Comparison of ENCODE assay signal across 16 cellular contexts in the genomic region with DNA sequence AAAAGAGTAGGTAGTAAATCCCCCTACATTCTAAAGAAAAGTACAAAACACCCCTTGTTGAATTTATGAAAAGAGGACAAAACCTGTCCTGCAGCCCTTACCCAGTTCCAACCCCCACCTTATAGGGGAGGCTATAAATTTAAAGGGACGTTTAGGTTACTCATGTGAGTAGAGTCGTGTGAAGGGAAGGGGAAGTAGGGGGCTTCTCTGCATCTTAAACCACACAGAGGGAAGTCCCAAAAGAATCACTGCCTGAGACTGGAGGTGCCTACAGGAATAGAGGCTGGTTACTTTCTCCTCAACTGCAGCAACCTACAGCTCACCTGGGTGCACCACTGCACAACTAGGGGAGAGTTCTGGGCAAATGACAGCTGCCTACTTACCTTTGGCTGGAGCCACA. TPM values are rescaled to one million over a fixed set of nuclear protein-coding genes. Genes with fewer than 3 reads are reported as not detected.
DNase-seq lines count a peak whose midpoint lies in the region; ATAC-seq and TF ChIP-seq lines count a peak whose summit lies in the region.
"Had no signal": no experiment of that assay in that cellular context is flagged by ENCODE, and none has a peak within 500 bp of the region (broad histone marks: within the 10 kb centered on the region; RNA-seq: fewer than 3 reads in every experiment).

No MANE protein-coding gene starts in this region.

- no peak overlapping the region for H3K27ac ChIP-seq in vagina

- CTCF ChIA-PET in activated B cell treated with CpG ODN at 0.5 μM for 24 hours (lab: Charles Lee), result interaction anchor here (2.8 kb wide), 1 partner anchor 167 kb away, joined by 16 read pairs; no protein-coding TSS in a partner anchor

- H3K4me3 Mint-ChIP-seq in activated B cell treated with CpG ODN at 0.5 μM for 24 hours, result no peak overlapping the region
- H3K4me3 Mint-ChIP-seq in stimulated activated memory B cell treated with anti-CD40 and anti-IgM and Interleukin-4, amounts not matched to agents 10 μg/mL and 1 μg/mL and 100 μg/mL, for 72 hours, result no peak overlapping the region
- H3K4me3 Mint-ChIP-seq: CD4-positive, CD25-positive, alpha-beta regulatory T cell had no signal

- DNase-seq in SKM-1 treated with dmso at 0.1 percent for 144 hours (lab: John Stamatoyannopoulos, UW; ENCODE audit: unreplicated experiment), result peak; percentile 9
- no peak for DNase-seq in SKM-1 (lab: John Stamatoyannopoulos, UW; ENCODE audit: unreplicated experiment)
- peak; percentile 70 for DNase-seq in NOMO-1 treated with DMSO at 0.1 percent for 48 hours (lab: John Stamatoyannopoulos, UW; ENCODE audit: unreplicated experiment)
- no peak for DNase-seq in activated B cell treated with CpG ODN at 0.5 μM for 24 hours
- DNase-seq in vagina (ENCODE audit: extremely low spot score in 2 of 2), result no peak
- DNase-seq in C1 segment of cervical spinal cord (lab: John Stamatoyannopoulos, UW), result no peak
- DNase-seq: 8988T; ACHN; BE2C; CD4-positive, CD25-positive, alpha-beta regulatory T cell; DMS53; IMR-90 had no signal

- intact Hi-C loops in activated B cell treated with CpG ODN at 0.5 μM for 24 hours (cut with micrococcal nuclease), result no loop called here
- intact Hi-C loops in vagina (cut with DNase I), result no loop called here

- no peaks in the 10 kb centered on the region for H3K9me3 Mint-ChIP-seq in activated B cell treated with CpG ODN at 0.5 μM for 24 hours
- no peaks in the 10 kb centered on the region for H3K9me3 Mint-ChIP-seq in stimulated activated memory B cell treated with anti-CD40 and anti-IgM and Interleukin-4, amounts not matched to agents 10 μg/mL and 1 μg/mL and 100 μg/mL, for 72 hours
- H3K9me3 Mint-ChIP-seq: CD4-positive, CD25-positive, alpha-beta regulatory T cell had no signal

- H3K9me3 ChIP-seq in vagina, result no peaks in the 10 kb centered on the region
- H3K9me3 ChIP-seq: BE2C had no signal

- no peaks in the 10 kb centered on the region for H3K27me3 ChIP-seq in vagina
- H3K27me3 ChIP-seq: BE2C had no signal

- no peaks in the 10 kb centered on the region for H3K4me1 ChIP-seq in vagina
- H3K4me1 ChIP-seq: BE2C had no signal

- TF ChIP-seq POLR2A in vagina (IDR thresholded peaks at IDR 0.05), result no peak

- H3K27me3 Mint-ChIP-seq in activated B cell treated with CpG ODN at 0.5 μM for 24 hours, result peaks cover 17% of the 10 kb centered on the region
- H3K27me3 Mint-ChIP-seq in stimulated activated memory B cell treated with anti-CD40 and anti-IgM and Interleukin-4, amounts not matched to agents 10 μg/mL and 1 μg/mL and 100 μg/mL, for 72 hours, result peaks cover 23% of the 10 kb centered on the region

- H3K36me3 Mint-ChIP-seq in activated B cell treated with CpG ODN at 0.5 μM for 24 hours (ENCODE audit: low read depth), result no peaks in the 10 kb centered on the region
- no peaks in the 10 kb centered on the region for H3K36me3 Mint-ChIP-seq in stimulated activated memory B cell treated with anti-CD40 and anti-IgM and Interleukin-4, amounts not matched to agents 10 μg/mL and 1 μg/mL and 100 μg/mL, for 72 hours
- H3K36me3 Mint-ChIP-seq: CD4-positive, CD25-positive, alpha-beta regulatory T cell had no signal

- no peak overlapping the region for H3K4me3 ChIP-seq in vagina
- H3K4me3 ChIP-seq: GM12878 had no signal

- H3K36me3 ChIP-seq in vagina, result no peaks in the 10 kb centered on the region
- H3K36me3 ChIP-seq: BE2C had no signal

- peak; percentile 56 for ATAC-seq in activated B cell treated with CpG ODN at 0.5 μM for 24 hours (ENCODE audit: low read depth)
- peak; percentile 70 for ATAC-seq in stimulated activated memory B cell treated with anti-CD40 and anti-IgM and Interleukin-4, amounts not matched to agents 10 μg/mL and 1 μg/mL and 100 μg/mL, for 72 hours
- ATAC-seq in HG03439 (IDR thresholded peaks at IDR 0.05; ENCODE audit: unreplicated experiment), result no peak
- ATAC-seq: GM12878, HCT116 had no signal

- POLR2A ChIA-PET in activated B cell treated with CpG ODN at 0.5 μM for 24 hours (lab: Charles Lee), result no interaction called here

- H3K4me1 Mint-ChIP-seq in activated B cell treated with CpG ODN at 0.5 μM for 24 hours, result peaks cover 24% of the 10 kb centered on the region
- peaks cover 25% of the 10 kb centered on the region for H3K4me1 Mint-ChIP-seq in stimulated activated memory B cell treated with anti-CD40 and anti-IgM and Interleukin-4, amounts not matched to agents 10 μg/mL and 1 μg/mL and 100 μg/mL, for 72 hours
- H3K4me1 Mint-ChIP-seq: CD4-positive, CD25-positive, alpha-beta regulatory T cell had no signal

- H3K27ac Mint-ChIP-seq in activated B cell treated with CpG ODN at 0.5 μM for 24 hours, result no peak overlapping the region
- H3K27ac Mint-ChIP-seq in stimulated activated memory B cell treated with anti-CD40 and anti-IgM and Interleukin-4, amounts not matched to agents 10 μg/mL and 1 μg/mL and 100 μg/mL, for 72 hours, result peak overlapping the region; percentile 17
- H3K27ac Mint-ChIP-seq: CD4-positive, CD25-positive, alpha-beta regulatory T cell had no signal

- TF ChIP-seq CTCF in activated B cell treated with CpG ODN at 0.5 μM for 24 hours (IDR thresholded peaks at IDR 0.05) (no peak), vagina (IDR thresholded peaks at IDR 0.05) (no peak)

RNA-seq across cellular contexts. Expression of gene KIRREL1, which starts 36.7 kb away (rescaled TPM):
- not detected in 2 replicates for total RNA-seq in activated B cell treated with CpG ODN at 0.5 μM for 24 hours
- 34.9 TPM for total RNA-seq in vagina
- total RNA-seq: CD4-positive, CD25-positive, alpha-beta regulatory T cell had no signal

Comparison
In these comparisons a context has a peak if more than half of its experiments do, and no peak if none do; other contexts are left out.
1. DNase-seq: peak in SKM-1 treated with dmso at 0.1 percent for 144 hours (single experiment) and NOMO-1 treated with DMSO at 0.1 percent for 48 hours (single experiment); none in SKM-1 (single experiment), activated B cell treated with CpG ODN at 0.5 μM for 24 hours (single experiment), vagina (0 of 2) and C1 segment of cervical spinal cord (0 of 14).
2. RNA of gene KIRREL1, which starts 36.7 kb away (total RNA-seq): 34.9 TPM in vagina (single experiment); not detected in activated B cell treated with CpG ODN at 0.5 μM for 24 hours; every median in the first group is over 10 times any median in the second.